In the genomic region with DNA sequence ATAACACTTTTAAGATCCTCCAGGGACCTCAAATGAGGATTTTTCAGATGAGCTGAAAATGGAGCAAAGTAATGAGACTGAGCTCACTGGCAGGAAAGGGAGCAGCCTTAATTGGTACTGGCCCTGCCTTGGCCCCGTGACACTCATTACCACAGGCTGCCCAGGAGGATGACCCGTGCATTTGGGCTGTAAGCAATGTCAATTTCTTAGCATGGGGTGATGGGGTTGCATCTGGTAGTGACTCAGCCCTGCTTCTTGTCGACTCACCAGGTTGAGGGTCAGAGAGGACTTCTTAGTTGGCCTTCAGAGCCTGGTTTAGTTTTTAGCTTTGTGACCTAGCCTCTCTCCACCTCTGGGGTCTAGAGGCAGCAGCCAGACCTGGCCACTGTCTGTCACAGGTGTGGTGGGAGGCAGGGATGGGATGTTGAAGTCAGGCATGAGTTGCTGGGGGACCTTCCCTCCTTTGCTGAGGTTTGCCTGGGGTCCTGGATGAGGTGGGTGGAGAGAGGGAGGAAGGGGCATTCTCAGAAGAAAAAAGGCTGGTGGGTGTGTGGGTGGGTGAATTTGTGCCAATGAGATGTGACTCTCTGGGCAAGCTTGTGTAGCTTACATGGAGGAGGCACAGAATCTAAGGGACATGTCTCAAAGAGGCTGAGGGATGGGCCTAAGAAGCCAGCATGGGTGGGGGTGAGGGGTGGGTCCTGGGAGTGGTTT, we compare ENCODE assay signal across 1 cellular context.
TF ChIP-seq lines count a peak whose summit lies in the region.

No MANE protein-coding gene starts in this region.

TF ChIP-seq in HEK293, 187 proteins besides CTCF, POLR2A, EP300 and RAD21 (continued from another document):
- TF ChIP-seq EGR2 (tag by site-specific recombination; IDR thresholded peaks at IDR 0.05; ENCODE audit: low read depth) = peak; percentile 57; the same call in 1 of the 2 replicates
